In genomic region chr3:196694202-196694638, GRCh38 we compare ENCODE assay signal across 9 cellular contexts. TPM values are rescaled to one million over a fixed set of nuclear protein-coding genes. Genes with fewer than 3 reads are reported as not detected.
A peak's percentile ranks its signal among the peaks of the same experiment; 100 is the strongest.
DNase-seq lines count a peak whose midpoint lies in the region; ATAC-seq, FAIRE-seq and TF ChIP-seq lines count a peak whose summit lies in the region.
"Had no signal": no experiment of that assay in that cellular context is flagged by ENCODE, and none has a peak within 500 bp of the region (broad histone marks: within the 10 kb centered on the region; RNA-seq: fewer than 3 reads in every experiment).

No MANE protein-coding gene starts in this region.

- no peaks in the 10 kb centered on the region for H3K36me3 Mint-ChIP-seq in progenitor cell of endocrine pancreas (ENCODE audit: insufficient read depth)

- POLR2A ChIA-PET in AG04450 (lab: Yijun Ruan, JAX): interaction anchor here (0.7 kb wide), 1 partner anchor 174 kb away, joined by 3 read pairs; the partner anchor contains the start of gene SENP5
- POLR2A ChIA-PET in endothelial cell of umbilical vein (lab: Charles Lee): no interaction called here

- H3K9ac ChIP-seq in endothelial cell of umbilical vein (replicated peaks; ENCODE audit: extremely low read depth, insufficient read depth, low read length): no peak overlapping the region

- no peak for DNase-seq in AG04450 (ENCODE audit: low read depth, low spot score)
- DNase-seq in GM12892 (ENCODE audit: insufficient read length): no peak
- DNase-seq in RPMI8226: peak; percentile 32
- DNase-seq in endothelial cell of umbilical vein (ENCODE audit: low read depth, low spot score): no peak
- no peak for DNase-seq in NCI-H748 treated with DMSO at 0.1 percent for 48 hours (lab: John Stamatoyannopoulos, UW)
- DNase-seq in progenitor cell of endocrine pancreas (ENCODE audit: low spot score, unreplicated experiment): no peak
- DNase-seq in NCI-H2029 treated with DMSO at 0.1 percent for 48 hours (lab: John Stamatoyannopoulos, UW): no peak

- CTCF ChIA-PET in AG04450 (lab: Charles Lee): interaction anchor here (0.7 to 1.2 kb wide), 4 partner anchors 15 to 98 kb away, joined by 3 to 4 read pairs (median 4); no protein-coding TSS in a partner anchor
- CTCF ChIA-PET in endothelial cell of umbilical vein (lab: Charles Lee): interaction anchor here (0.6 to 11.4 kb wide), 12 partner anchors 10 to 171 kb away, joined by 3 to 334 read pairs (median 5); no protein-coding TSS in a partner anchor

- H3K36me3 ChIP-seq in endothelial cell of umbilical vein (ENCODE audit: control insufficient read depth in 2 of 2, extremely low read depth in 1 of 2, insufficient read depth in 2 of 2, low read length in 2 of 2): no peaks in the 10 kb centered on the region
- H3K36me3 ChIP-seq: cardiac muscle cell had no signal

- no peak overlapping the region for H3K27ac Mint-ChIP-seq in progenitor cell of endocrine pancreas

- intact Hi-C loops in endothelial cell of umbilical vein (cut with micrococcal nuclease): no loop called here

- BruUV-seq in endothelial cell of umbilical vein (replicated peaks; lab: Mats Ljungman, UMichigan): no TSS peak

- H3K27ac ChIP-seq in AG04450 (ENCODE audit: low read depth, low read length) (no peak overlapping the region), endothelial cell of umbilical vein (ENCODE audit: insufficient read depth, low read depth, low read length) (no peak overlapping the region)
- H3K27ac ChIP-seq: cardiac muscle cell had no signal

- dilution Hi-C loops in endothelial cell of umbilical vein (cut with MboI; ENCODE audit: extremely low pct_ligation_motif_present, low sequenced_read_pairs): no loop called here

- no peak overlapping the region for H2AFZ ChIP-seq in endothelial cell of umbilical vein (ENCODE audit: low read depth, low read length)

- H3K4me3 Mint-ChIP-seq in progenitor cell of endocrine pancreas (ENCODE audit: low read depth): no peak overlapping the region

- H3K27me3 ChIP-seq in AG04450 (ENCODE audit: control insufficient read depth, insufficient read depth, low read length): peaks cover 2% of the 10 kb centered on the region
- peaks cover 0 to 2% of the 10 kb centered on the region in 2 experiments for H3K27me3 ChIP-seq in endothelial cell of umbilical vein (ENCODE audit: control insufficient read depth in 2 of 2, insufficient read depth in 2 of 2, low read length in 2 of 2)
- H3K27me3 ChIP-seq: cardiac muscle cell had no signal

- no peak overlapping the region for H3K4me2 ChIP-seq in endothelial cell of umbilical vein (ENCODE audit: insufficient read depth, low read length)

- H3K9me3 Mint-ChIP-seq in progenitor cell of endocrine pancreas (ENCODE audit: low read depth): no peaks in the 10 kb centered on the region

- peak; percentile 10; the same call in 1 of the 2 replicates for TF ChIP-seq CTCF in AG04450 (IDR thresholded peaks at IDR 0.05; ENCODE audit: low read depth, low read length)
- TF ChIP-seq CTCF in endothelial cell of umbilical vein (IDR thresholded peaks at IDR 0.05; ENCODE audit: extremely low read depth in 1 of 2, insufficient read depth in 1 of 2, low read depth in 1 of 2, low read length in 2 of 2): no peak
- no peak for TF ChIP-seq CTCF in progenitor cell of endocrine pancreas (IDR thresholded peaks at IDR 0.05; ENCODE audit: unreplicated experiment)

- no peak for ATAC-seq in HG02885 (IDR thresholded peaks at IDR 0.05; ENCODE audit: poor library complexity, unreplicated experiment)

- H3K4me3 ChIP-seq in AG04450 (ENCODE audit: low read depth, low read length) (no peak overlapping the region), endothelial cell of umbilical vein (replicated peaks in 1 of 3; ENCODE audit: insufficient read depth in 1 of 3, low read depth in 1 of 3, low read length in 3 of 3) (no peak overlapping the region)
- H3K4me3 ChIP-seq: cardiac muscle cell had no signal

- no peaks in the 10 kb centered on the region for H3K79me2 ChIP-seq in endothelial cell of umbilical vein (ENCODE audit: control insufficient read depth, insufficient read depth, low read length)

- no peaks in the 10 kb centered on the region for H4K20me1 ChIP-seq in endothelial cell of umbilical vein (replicated peaks; ENCODE audit: control insufficient read depth, extremely low read depth, insufficient read depth, low read length)

- peaks cover 6% of the 10 kb centered on the region for H3K27me3 Mint-ChIP-seq in progenitor cell of endocrine pancreas

- FAIRE-seq in GM12892 (lab: Jason Lieb, UNC) (peak; percentile 40), endothelial cell of umbilical vein (lab: Jason Lieb, UNC) (peak; percentile 67)

- TF ChIP-seq POLR2A in GM12892 (IDR thresholded peaks at IDR 0.05; ENCODE audit: low read depth, low read length) (no peak), endothelial cell of umbilical vein (IDR thresholded peaks at IDR 0.05; ENCODE audit: low read depth, low read length) (no peak)

- no peaks in the 10 kb centered on the region for H3K4me1 ChIP-seq in endothelial cell of umbilical vein (ENCODE audit: control insufficient read depth, extremely low read depth, insufficient read depth, low read length)

- H3K9me1 ChIP-seq in endothelial cell of umbilical vein (replicated peaks; ENCODE audit: control insufficient read depth, extremely low read depth, insufficient read depth, low read length): no peaks in the 10 kb centered on the region

- no peaks in the 10 kb centered on the region for H3K9me3 ChIP-seq in AG04450 (ENCODE audit: control insufficient read depth, insufficient read depth, low read length)
- H3K9me3 ChIP-seq in endothelial cell of umbilical vein (replicated peaks; ENCODE audit: control insufficient read depth, insufficient read depth, low read length): no peaks in the 10 kb centered on the region

- H3K4me1 Mint-ChIP-seq in progenitor cell of endocrine pancreas (ENCODE audit: low read depth): no peaks in the 10 kb centered on the region

TF ChIP-seq in endothelial cell of umbilical vein, 7 proteins besides CTCF, POLR2A, EP300 and RAD21 (continues in another document):
- TF ChIP-seq MAX (IDR thresholded peaks at IDR 0.05; ENCODE audit: insufficient read depth, insufficient read length): no peak

RNA-seq across cellular contexts. Expression of gene CEP19, which starts 17.8 kb away (rescaled TPM):
- polyA plus RNA-seq in AG04450 (2011; rRNA removed): 2.0 and 3.4 TPM in 2 replicates
- 0.64 and 1.00 TPM in 2 replicates for polyA minus RNA-seq in AG04450 (2011; rRNA and poly(A)+ RNA removed)
- 4.4 TPM for polyA plus RNA-seq in GM12892 (2012; ENCODE audit: missing spikeins)
- 1.2 and 1.6 TPM in 2 replicates for total RNA-seq in endothelial cell of umbilical vein
- 0.53 and 0.87 TPM in 2 replicates for polyA plus RNA-seq in endothelial cell of umbilical vein
- polyA plus RNA-seq in endothelial cell of umbilical vein (2011; cell fraction: cytosol; rRNA removed): 1.3 TPM in 2 replicates
- polyA plus RNA-seq in endothelial cell of umbilical vein (2011; cell fraction: nucleus; rRNA removed): 0.18 and 0.25 TPM in 2 replicates
- polyA plus RNA-seq in endothelial cell of umbilical vein (2012): 1.1 and 1.4 TPM in 2 replicates
- polyA minus RNA-seq in endothelial cell of umbilical vein: 0.63 and 0.68 TPM in 2 replicates
- polyA minus RNA-seq in endothelial cell of umbilical vein (2011; cell fraction: cytosol; rRNA and poly(A)+ RNA removed): 0.82 TPM
- polyA minus RNA-seq in endothelial cell of umbilical vein (2011; cell fraction: nucleus; rRNA and poly(A)+ RNA removed): 0.24 TPM in 1 of 2 replicates, not detected in the other
- total RNA-seq in progenitor cell of endocrine pancreas: 2.3 and 2.5 TPM in 2 replicates

RNA-seq across cellular contexts. Expression of gene PIGX, which starts 18.0 kb away (rescaled TPM):
- polyA plus RNA-seq in AG04450 (2011; rRNA removed) (8.5 and 12.7 TPM in 2 replicates), endothelial cell of umbilical vein (6.6 and 9.2 TPM in 2 replicates)
- 3.7 and 5.1 TPM in 2 replicates for polyA minus RNA-seq in AG04450 (2011; rRNA and poly(A)+ RNA removed)
- polyA plus RNA-seq in GM12892 (2012; ENCODE audit: missing spikeins): 26.4 TPM
- total RNA-seq in endothelial cell of umbilical vein (12.4 and 14.0 TPM in 2 replicates), progenitor cell of endocrine pancreas (26.1 and 28.3 TPM in 2 replicates)
- polyA plus RNA-seq in endothelial cell of umbilical vein (2011; cell fraction: cytosol; rRNA removed): 7.6 and 8.3 TPM in 2 replicates
- polyA plus RNA-seq in endothelial cell of umbilical vein (2011; cell fraction: nucleus; rRNA removed): 2.7 and 5.3 TPM in 2 replicates
- polyA plus RNA-seq in endothelial cell of umbilical vein (2012): 9.3 and 9.7 TPM in 2 replicates
- polyA minus RNA-seq in endothelial cell of umbilical vein: 8.7 and 12.5 TPM in 2 replicates
- 14.3 TPM for polyA minus RNA-seq in endothelial cell of umbilical vein (2011; cell fraction: cytosol; rRNA and poly(A)+ RNA removed)
- 2.2 and 3.6 TPM in 2 replicates for polyA minus RNA-seq in endothelial cell of umbilical vein (2011; cell fraction: nucleus; rRNA and poly(A)+ RNA removed)

RNA-seq across cellular contexts. Expression of gene PAK2, which starts 45.4 kb away (rescaled TPM):
- 51.0 and 52.2 TPM in 2 replicates for polyA plus RNA-seq in AG04450 (2011; rRNA removed)
- 99.2 and 99.8 TPM in 2 replicates for polyA minus RNA-seq in AG04450 (2011; rRNA and poly(A)+ RNA removed)
- polyA plus RNA-seq in GM12892 (2012; ENCODE audit: missing spikeins): 30.3 TPM
- 85.8 and 98.9 TPM in 2 replicates for total RNA-seq in endothelial cell of umbilical vein
- polyA plus RNA-seq in endothelial cell of umbilical vein: 17.6 and 22.6 TPM in 2 replicates
- polyA plus RNA-seq in endothelial cell of umbilical vein (2011; cell fraction: cytosol; rRNA removed): 38.8 and 42.1 TPM in 2 replicates
- 20.8 and 25.0 TPM in 2 replicates for polyA plus RNA-seq in endothelial cell of umbilical vein (2011; cell fraction: nucleus; rRNA removed)
- 70.0 and 83.0 TPM in 2 replicates for polyA plus RNA-seq in endothelial cell of umbilical vein (2012)
- polyA minus RNA-seq in endothelial cell of umbilical vein: 93.4 and 135 TPM in 2 replicates
- polyA minus RNA-seq in endothelial cell of umbilical vein (2011; cell fraction: cytosol; rRNA and poly(A)+ RNA removed): 67.2 TPM
- polyA minus RNA-seq in endothelial cell of umbilical vein (2011; cell fraction: nucleus; rRNA and poly(A)+ RNA removed): 19.3 and 28.9 TPM in 2 replicates
- 71.9 and 72.1 TPM in 2 replicates for total RNA-seq in progenitor cell of endocrine pancreas

RNA-seq across cellular contexts. Expression of gene NRROS, which starts 54.7 kb away (rescaled TPM):
- polyA plus RNA-seq in AG04450 (2011; rRNA removed): 0.10 and 0.11 TPM in 2 replicates
- polyA minus RNA-seq in AG04450 (2011; rRNA and poly(A)+ RNA removed): 0.09 TPM in 1 of 2 replicates, not detected in the other
- polyA plus RNA-seq in GM12892 (2012; ENCODE audit: missing spikeins): 11.6 TPM
- 14.4 and 15.6 TPM in 2 replicates for total RNA-seq in endothelial cell of umbilical vein
- 8.1 and 8.7 TPM in 2 replicates for polyA plus RNA-seq in endothelial cell of umbilical vein
- polyA plus RNA-seq in endothelial cell of umbilical vein (2011; cell fraction: cytosol; rRNA removed): 4.2 and 5.0 TPM in 2 replicates
- 2.7 and 3.6 TPM in 2 replicates for polyA plus RNA-seq in endothelial cell of umbilical vein (2011; cell fraction: nucleus; rRNA removed)
- polyA plus RNA-seq in endothelial cell of umbilical vein (2012): 3.5 and 5.6 TPM in 2 replicates
- polyA minus RNA-seq in endothelial cell of umbilical vein: 3.2 and 3.9 TPM in 2 replicates
- polyA minus RNA-seq in endothelial cell of umbilical vein (2011; cell fraction: cytosol; rRNA and poly(A)+ RNA removed): not detected
- 1.1 and 2.4 TPM in 2 replicates for polyA minus RNA-seq in endothelial cell of umbilical vein (2011; cell fraction: nucleus; rRNA and poly(A)+ RNA removed)
- total RNA-seq in progenitor cell of endocrine pancreas: 1.4 and 2.0 TPM in 2 replicates
- polyA plus RNA-seq: cardiac muscle cell had no signal
